19 cellular contexts compared by ENCODE assay signal in the genomic region with DNA sequence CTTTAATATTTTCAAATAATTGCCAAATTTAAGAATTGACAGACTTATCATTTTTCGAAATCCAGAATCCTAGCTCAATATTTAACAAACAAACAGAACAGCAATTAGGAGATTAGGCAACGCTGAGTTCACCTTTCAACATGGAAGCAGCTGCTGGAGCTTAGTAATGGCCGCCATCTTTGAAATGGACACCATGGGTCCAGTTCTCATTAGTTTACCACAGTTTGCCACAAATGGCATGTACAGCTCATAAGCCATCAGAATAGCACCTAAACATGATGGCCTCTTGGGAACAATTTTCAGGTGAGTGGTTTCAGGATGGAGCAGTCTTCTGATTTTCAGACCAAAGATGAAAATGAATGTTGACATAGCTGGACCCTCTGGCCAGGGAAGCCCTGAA.
A peak's percentile ranks its signal among the peaks of the same experiment; 100 is the strongest.
DNase-seq lines count a peak whose midpoint lies in the region; ATAC-seq, FAIRE-seq and TF ChIP-seq lines count a peak whose summit lies in the region.
"Had no signal": no experiment of that assay in that cellular context is flagged by ENCODE, and none has a peak within 500 bp of the region (broad histone marks: within the 10 kb centered on the region; RNA-seq: fewer than 3 reads in every experiment).

No MANE protein-coding gene starts in this region.

- H3K56ac ChIP-seq in H1 (replicated peaks; ENCODE audit: insufficient read length, low read depth, low read length), result no peak overlapping the region

- no peak for FAIRE-seq in H1 (lab: Jason Lieb, UNC)
- FAIRE-seq: GM12891, GM18507 had no signal

- no peaks in the 10 kb centered on the region for H3K9me3 Mint-ChIP-seq in GM23338

- no peaks in the 10 kb centered on the region for H3K4me1 ChIP-seq in GM23338 (ENCODE audit: insufficient read depth)
- no peaks in the 10 kb centered on the region for H3K4me1 ChIP-seq in H1 (replicated peaks in 1 of 4; ENCODE audit: control insufficient read depth in 3 of 4, insufficient read depth in 4 of 4, low read length in 3 of 4)
- no peaks in the 10 kb centered on the region for H3K4me1 ChIP-seq in aorta (ENCODE audit: control insufficient read depth in 1 of 2, insufficient read depth in 2 of 2, low read length in 2 of 2)
- H3K4me1 ChIP-seq: BLaER1, Caco-2 had no signal

- H3K79me2 ChIP-seq in GM23338 (replicated peaks; ENCODE audit: insufficient read depth) (no peaks in the 10 kb centered on the region), H1 (ENCODE audit: control insufficient read depth in 1 of 2, insufficient read depth in 2 of 2, low read length in 2 of 2) (no peaks in the 10 kb centered on the region)

- H3K79me1 ChIP-seq in H1 (ENCODE audit: low read depth, low read length), result no peaks in the 10 kb centered on the region

- H2AFZ ChIP-seq in GM23338 (peak overlapping the region; percentile 2; the same call in 1 of the 2 replicates), H1 (ENCODE audit: low read length) (peak overlapping the region; percentile 43)

- H4K8ac ChIP-seq in H1 (ENCODE audit: extremely low read depth, insufficient read depth, low read length), result no peak overlapping the region

- no peak overlapping the region for H2BK120ac ChIP-seq in H1 (replicated peaks; ENCODE audit: low read depth, low read length)

- DNase-seq in GM23338 (ENCODE audit: low spot score), result no peak
- DNase-seq in H1 (ENCODE audit: low read depth in 1 of 2, low spot score in 2 of 2), result no peak
- no peak for DNase-seq in superior temporal gyrus (ENCODE audit: extremely low spot score)
- no peak for DNase-seq in aorta
- no peak for DNase-seq in AG08396 (ENCODE audit: low spot score)
- DNase-seq: Caco-2; CD4-positive, CD25-positive, alpha-beta regulatory T cell; CD8-positive, alpha-beta T cell; DMS153; DND-41; GOT3; H7; HCEC 1CT had no signal

- H3K4me1 Mint-ChIP-seq in GM23338, result no peaks in the 10 kb centered on the region; the same call in 1 of the 3 replicates
- H3K4me1 Mint-ChIP-seq: B cell; CD4-positive, CD25-positive, alpha-beta regulatory T cell had no signal

- intact Hi-C loops in aorta (cut with DNase I), result no loop called here

- 93% methylated on average over 3 of the region's 3 CpGs; no CpG with 5 or more reads in 1 of the 2 experiments for WGBS in H1 (ENCODE audit: extremely low coverage in 1 of 2, insufficient coverage in 1 of 2, insufficient read length in 1 of 2, insufficient replicate concordance in 2 of 2, low coverage in 1 of 2, low lambda C conversion rate in 2 of 2, missing lambda C conversion rate in 1 of 2), 2 experiments
- 77 to 87% methylated on average over 3 of the region's 3 CpGs for WGBS in aorta, 2 donors

- POLR2A ChIA-PET in H1 (lab: Charles Lee; ENCODE audit: partially characterized antibody), result no interaction called here

- no peak overlapping the region for H3K23ac ChIP-seq in H1 (ENCODE audit: insufficient read length)

- H2BK20ac ChIP-seq in H1 (ENCODE audit: low read length), result no peak overlapping the region

- no peaks in the 10 kb centered on the region for H3F3A ChIP-seq in GM23338 (replicated peaks; ENCODE audit: low read depth)

- H3K27ac ChIP-seq in GM23338 (ENCODE audit: low read depth), result no peak overlapping the region
- no peak overlapping the region for H3K27ac ChIP-seq in H1 (ENCODE audit: low read depth, low read length)
- H3K27ac ChIP-seq in aorta (ENCODE audit: low read depth in 1 of 2, low read length in 2 of 2), result no peak overlapping the region
- H3K27ac ChIP-seq: BLaER1, C4-2B had no signal

- peaks cover 9% of the 10 kb centered on the region for H3K9me2 ChIP-seq in GM23338 (ENCODE audit: insufficient read depth)

- no peak for ATAC-seq in GM23338
- ATAC-seq in aorta (ENCODE audit: low FRiP score), result no peak
- ATAC-seq: CD8-positive, alpha-beta T cell had no signal

- H4K5ac ChIP-seq in H1 (ENCODE audit: insufficient read length, low read depth, low read length), result no peak overlapping the region

- H2BK5ac ChIP-seq in H1 (ENCODE audit: low read depth, low read length), result no peak overlapping the region

- no peak overlapping the region for H3K4me3 Mint-ChIP-seq in GM23338
- H3K4me3 Mint-ChIP-seq: B cell; CD4-positive, CD25-positive, alpha-beta regulatory T cell; CD8-positive, alpha-beta T cell had no signal

- H2BK12ac ChIP-seq in H1 (ENCODE audit: low read depth, low read length), result no peak overlapping the region

- H3K14ac ChIP-seq in H1 (ENCODE audit: insufficient read length), result no peak overlapping the region

- H3K27me3 Mint-ChIP-seq in GM23338 (ENCODE audit: insufficient read depth, low read depth, poor library complexity), result no peaks in the 10 kb centered on the region

- no peak for TF ChIP-seq EP300 in H1 (IDR thresholded peaks at IDR 0.05; ENCODE audit: borderline replicate concordance in 1 of 2, low read depth in 2 of 2, low read length in 2 of 2)

- no peaks in the 10 kb centered on the region for H3K36me3 ChIP-seq in GM23338 (ENCODE audit: insufficient read depth)
- no peaks in the 10 kb centered on the region for H3K36me3 ChIP-seq in H1 (ENCODE audit: control insufficient read depth in 2 of 4, insufficient read depth in 4 of 4, low read length in 3 of 4)
- H3K36me3 ChIP-seq in aorta (ENCODE audit: control insufficient read depth in 1 of 2, insufficient read depth in 2 of 2, low read length in 1 of 2), result no peaks in the 10 kb centered on the region
- H3K36me3 ChIP-seq: BLaER1 had no signal

- CTCF ChIA-PET in H1 (lab: Charles Lee; ENCODE audit: partially characterized antibody), result interaction anchor here (0.7 to 1.5 kb wide), 7 partner anchors 9 to 368 kb away, joined by 3 to 6 read pairs (median 3); no protein-coding TSS in a partner anchor

- no peak overlapping the region for H3K18ac ChIP-seq in H1 (ENCODE audit: extremely low read depth, low read length)

- no peak overlapping the region for H3K9ac ChIP-seq in H1 (replicated peaks in 1 of 4; ENCODE audit: extremely low read depth in 1 of 4, low read depth in 3 of 4, low read length in 3 of 4)
- H3K9ac ChIP-seq: BLaER1 had no signal

- no peak for TF ChIP-seq RAD21 in H1 (IDR thresholded peaks at IDR 0.05 in 1 of 2, conservative IDR thresholded peaks at IDR 0.05 in 1 of 2; ENCODE audit: low read depth in 2 of 2, low read length in 2 of 2)

- TF ChIP-seq POLR2A in H1 (IDR thresholded peaks at IDR 0.05; ENCODE audit: control extremely low read depth in 1 of 2, low read depth in 2 of 2, low read length in 2 of 2), result no peak

- H3K4me3 ChIP-seq in GM23338 (no peak overlapping the region), H1 (ENCODE audit: extremely low read depth in 1 of 4, insufficient read depth in 2 of 4, low read depth in 3 of 4, low read length in 4 of 4) (no peak overlapping the region), aorta (ENCODE audit: low read length in 2 of 2) (no peak overlapping the region)
- H3K4me3 ChIP-seq: BLaER1 had no signal

- no peak overlapping the region for H2AK5ac ChIP-seq in H1 (ENCODE audit: low read depth, low read length)

- no peak overlapping the region for H2BK15ac ChIP-seq in H1 (ENCODE audit: low read length)

- H3K23me2 ChIP-seq in H1 (ENCODE audit: low read depth, low read length), result no peaks in the 10 kb centered on the region

- H3K27me3 ChIP-seq in GM23338 (ENCODE audit: insufficient read depth) (no peaks in the 10 kb centered on the region), H1 (replicated peaks in 1 of 4; ENCODE audit: control insufficient read depth in 3 of 4, extremely low read depth in 1 of 4, insufficient read depth in 3 of 4, low read length in 3 of 4) (no peaks in the 10 kb centered on the region), aorta (ENCODE audit: control insufficient read depth in 1 of 2, insufficient read depth in 2 of 2, low read length in 1 of 2) (no peaks in the 10 kb centered on the region)
- H3K27me3 ChIP-seq: BLaER1 had no signal

- H4K91ac ChIP-seq in H1 (replicated peaks; ENCODE audit: insufficient read length, low read length), result no peak overlapping the region

- H4K20me1 ChIP-seq in GM23338 (replicated peaks; ENCODE audit: insufficient read depth) (no peaks in the 10 kb centered on the region), H1 (replicated peaks in 1 of 2; ENCODE audit: control insufficient read depth in 1 of 2, insufficient read depth in 2 of 2, low read length in 2 of 2) (no peaks in the 10 kb centered on the region)
- H4K20me1 ChIP-seq: BLaER1 had no signal

- no peak overlapping the region for H3K4ac ChIP-seq in H1 (replicated peaks; ENCODE audit: insufficient read length, low read depth, low read length)

- no peak overlapping the region for H3K4me2 ChIP-seq in GM23338
- no peak overlapping the region for H3K4me2 ChIP-seq in H1 (ENCODE audit: insufficient read depth in 1 of 2, low read depth in 2 of 2, low read length in 2 of 2)
- H3K4me2 ChIP-seq: BLaER1 had no signal

- no peaks in the 10 kb centered on the region for H3K36me3 Mint-ChIP-seq in GM23338 (ENCODE audit: low read depth)
- H3K36me3 Mint-ChIP-seq: CD4-positive, CD25-positive, alpha-beta regulatory T cell; CD8-positive, alpha-beta T cell had no signal

- H3K27ac Mint-ChIP-seq in GM23338, result no peak overlapping the region
- H3K27ac Mint-ChIP-seq: B cell; CD4-positive, CD25-positive, alpha-beta regulatory T cell; CD8-positive, alpha-beta T cell had no signal

- peak; percentile 5 for TF ChIP-seq CTCF in GM12873 (IDR thresholded peaks at IDR 0.05; ENCODE audit: insufficient read depth, low read depth, low read length, missing control alignments)
- no peak for TF ChIP-seq CTCF in GM23338 (conservative IDR thresholded peaks at IDR 0.05; ENCODE audit: low read depth in 2 of 2)
- no peak for TF ChIP-seq CTCF in H1 (IDR thresholded peaks at IDR 0.05; ENCODE audit: control extremely low read depth in 1 of 3, insufficient read depth in 1 of 3, low read depth in 1 of 3, low read length in 3 of 3)

- H3K9me3 ChIP-seq in H1 (ENCODE audit: insufficient read depth in 2 of 2, low read depth in 1 of 2, low read length in 1 of 2) (no peaks in the 10 kb centered on the region), aorta (ENCODE audit: control insufficient read depth, low read length) (no peaks in the 10 kb centered on the region)
- H3K9me3 ChIP-seq: BLaER1, Caco-2 had no signal

TF ChIP-seq in GM23338, 12 proteins besides CTCF, POLR2A, EP300 and RAD21:
- no peak for TF ChIP-seq POLR2AphosphoS5 (IDR thresholded peaks at IDR 0.05; ENCODE audit: low read depth)
- TF ChIP-seq ZNF114 (CRISPR knock-in tag; IDR thresholded peaks at IDR 0.05), result 0 out of 2 replicates have a peak, but pooled peaks have one; percentile 41

TF ChIP-seq in H1, 55 proteins besides CTCF, POLR2A, EP300 and RAD21:
- TF ChIP-seq YY1 (IDR thresholded peaks at IDR 0.05; ENCODE audit: low read depth, low read length), result peak; percentile 83
- TF ChIP-seq SIX5 (IDR thresholded peaks at IDR 0.05; ENCODE audit: low read depth, low read length), result no peak
- TF ChIP-seq RBBP5 (IDR thresholded peaks at IDR 0.05; ENCODE audit: borderline replicate concordance, low read depth, low read length), result no peak
- TF ChIP-seq KDM1A (IDR thresholded peaks at IDR 0.05; ENCODE audit: borderline replicate concordance, low read length), result no peak
- TF ChIP-seq PHF8 (conservative IDR thresholded peaks at IDR 0.05; ENCODE audit: low read depth, low read length), result no peak
- no peak for TF ChIP-seq RFX5 (IDR thresholded peaks at IDR 0.05; ENCODE audit: borderline replicate concordance, low read depth, low read length)
TF ChIP-seq in H1: peak in this region for 1.
